Comparison of ENCODE assay signal across 22 cellular contexts in the genomic region with DNA sequence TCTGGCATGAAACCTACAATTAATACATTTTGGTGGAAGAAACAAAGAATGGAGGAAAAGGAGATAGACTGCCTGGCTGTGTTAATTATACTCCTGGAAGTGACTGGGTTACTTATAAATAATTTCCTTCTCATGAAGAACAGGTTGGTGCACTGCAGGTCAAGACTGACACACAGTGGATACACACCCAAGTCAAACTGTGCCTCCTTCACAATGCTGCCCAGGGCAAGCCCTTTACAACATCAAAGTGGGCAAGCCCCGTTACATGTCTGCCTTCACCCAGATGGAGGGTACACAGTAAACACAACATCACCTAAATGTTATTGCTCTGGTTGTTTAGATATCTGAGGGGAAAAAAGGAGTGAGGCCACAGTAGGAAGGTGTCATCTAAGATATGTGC.
DNase-seq lines count a peak whose midpoint lies in the region; ATAC-seq, FAIRE-seq and TF ChIP-seq lines count a peak whose summit lies in the region.
"Had no signal": no experiment of that assay in that cellular context is flagged by ENCODE, and none has a peak within 500 bp of the region (broad histone marks: within the 10 kb centered on the region; RNA-seq: fewer than 3 reads in every experiment).

No MANE protein-coding gene starts in this region.

- BruUV-seq in GM12878 (replicated peaks; lab: Mats Ljungman, UMichigan): no TSS peak

- no peak overlapping the region for H2AK5ac ChIP-seq in trophoblast cell (ENCODE audit: low read length)

- no peak overlapping the region for H4K8ac ChIP-seq in trophoblast cell (ENCODE audit: low read depth, low read length)

- H3K14ac ChIP-seq in trophoblast cell (ENCODE audit: low read length): no peak overlapping the region

- no peaks in the 10 kb centered on the region for H4K20me1 ChIP-seq in KMS-11 (ENCODE audit: insufficient read depth)
- no peaks in the 10 kb centered on the region for H4K20me1 ChIP-seq in GM12878 (ENCODE audit: control insufficient read depth, insufficient read depth)
- H4K20me1 ChIP-seq: BLaER1 had no signal

- no peak overlapping the region for H4K12ac ChIP-seq in trophoblast cell (ENCODE audit: low read depth, low read length)

- H3K27ac ChIP-seq in KMS-11 (peak overlapping the region; percentile 0; the same call in 1 of the 2 replicates), GM12878 (ENCODE audit: control insufficient read depth, insufficient read depth) (no peak overlapping the region), trophoblast cell (ENCODE audit: low read depth, low read length) (no peak overlapping the region), small intestine (ENCODE audit: low read depth in 1 of 2, low read length in 1 of 2) (no peak overlapping the region)
- H3K27ac ChIP-seq: 22Rv1, BLaER1, C4-2B had no signal

- H3K9me3 ChIP-seq in GM12878 (replicated peaks; ENCODE audit: control insufficient read depth, insufficient read depth, low read length): no peaks in the 10 kb centered on the region
- no peaks in the 10 kb centered on the region for H3K9me3 ChIP-seq in trophoblast cell (ENCODE audit: insufficient read depth, low read depth, low read length)
- no peaks in the 10 kb centered on the region for H3K9me3 ChIP-seq in small intestine (ENCODE audit: control insufficient read depth, low read depth)
- H3K9me3 ChIP-seq: Caco-2, HAP-1 had no signal

- peak; percentile 19; the same call in 1 of the 2 replicates for TF ChIP-seq RAD21 in GM12878 (IDR thresholded peaks at IDR 0.05; ENCODE audit: insufficient read depth, low read depth, low read length)

- H3K18ac ChIP-seq in trophoblast cell (ENCODE audit: low read length): no peak overlapping the region

- H3K79me2 ChIP-seq in KMS-11 (ENCODE audit: insufficient read depth, low read depth) (no peaks in the 10 kb centered on the region), GM12878 (ENCODE audit: control insufficient read depth, insufficient read depth, low read length) (no peaks in the 10 kb centered on the region), trophoblast cell (ENCODE audit: control insufficient read depth, insufficient read depth, low read length, poor library complexity) (no peaks in the 10 kb centered on the region)

- no peak for FAIRE-seq in GM12878 (lab: Jason Lieb, UNC)
- no peak for FAIRE-seq in small intestine (lab: Jason Lieb, UNC)
- FAIRE-seq in GM12892 (lab: Jason Lieb, UNC): no peak
- FAIRE-seq: A204.1, GM19239, H54 had no signal

- no peak overlapping the region for H2BK12ac ChIP-seq in trophoblast cell (ENCODE audit: low read length)

- WGBS in GM12878 (ENCODE audit: insufficient coverage, insufficient replicate concordance, low lambda C conversion rate, missing lambda C conversion rate): 0% methylated on average over 1 of the region's 1 CpG
- no CpG with 5 or more reads among the region's 1 CpG for WGBS in trophoblast cell (ENCODE audit: extremely low coverage, insufficient coverage, insufficient read length)
- 72 to 90% (median 77%) methylated on average over 1 of the region's 1 CpG for WGBS in small intestine, 3 donors

- H3K36me3 ChIP-seq in KMS-11 (ENCODE audit: insufficient read depth) (no peaks in the 10 kb centered on the region), GM12878 (ENCODE audit: control insufficient read depth in 2 of 2, insufficient read depth in 2 of 2, low read length in 1 of 2) (no peaks in the 10 kb centered on the region), trophoblast cell (ENCODE audit: control insufficient read depth in 1 of 2, insufficient read depth in 2 of 2, low read length in 2 of 2) (no peaks in the 10 kb centered on the region), small intestine (ENCODE audit: control insufficient read depth in 2 of 2, insufficient read depth in 2 of 2, low read length in 2 of 2) (no peaks in the 10 kb centered on the region)
- H3K36me3 ChIP-seq: BLaER1, HAP-1 had no signal

- intact Hi-C loops in GM12878 (cut with micrococcal nuclease; ENCODE audit: unreplicated experiment): no loop called here

- no peak overlapping the region for H3K23ac ChIP-seq in trophoblast cell (ENCODE audit: low read length)

- no peak overlapping the region for H2AFZ ChIP-seq in KMS-11 (ENCODE audit: low read depth)
- H2AFZ ChIP-seq in GM12878 (ENCODE audit: control insufficient read depth, low read depth, low read length): no peak overlapping the region
- H2AFZ ChIP-seq in trophoblast cell (ENCODE audit: insufficient read depth, low read length, poor library complexity): no peak overlapping the region
- H2AFZ ChIP-seq: GM23338 had no signal

- no peaks in the 10 kb centered on the region for H3K79me1 ChIP-seq in trophoblast cell (ENCODE audit: low read length)

- peaks cover 35% of the 10 kb centered on the region for H3K4me1 ChIP-seq in KMS-11 (ENCODE audit: low read depth, poor library complexity, severe bottlenecking)
- H3K4me1 ChIP-seq in GM12878 (ENCODE audit: control insufficient read depth, insufficient read depth, low read length): no peaks in the 10 kb centered on the region
- no peaks in the 10 kb centered on the region for H3K4me1 ChIP-seq in trophoblast cell (ENCODE audit: control insufficient read depth in 1 of 2, insufficient read depth in 2 of 2, low read length in 2 of 2)
- no peaks in the 10 kb centered on the region for H3K4me1 ChIP-seq in small intestine (ENCODE audit: control insufficient read depth in 2 of 2, insufficient read depth in 1 of 2, low read depth in 1 of 2, low read length in 1 of 2)
- H3K4me1 ChIP-seq: BLaER1, Caco-2, HAP-1 had no signal

- no peak overlapping the region for H2BK120ac ChIP-seq in trophoblast cell (ENCODE audit: insufficient read depth, low read length, poor library complexity)

- H4K91ac ChIP-seq in trophoblast cell (ENCODE audit: low read depth, low read length): no peak overlapping the region

- no peak for DNase-seq in GM12878 (ENCODE audit: low read depth, low spot score)
- peak; percentile 29 for DNase-seq in kidney tubule cell (ENCODE audit: low spot score)
- DNase-seq in trophoblast cell: no peak
- DNase-seq in small intestine: no peak
- no peak for DNase-seq in GM12892 (ENCODE audit: insufficient read length)
- DNase-seq: Caco-2; CD4-positive, CD25-positive, alpha-beta regulatory T cell; CD8-positive, alpha-beta T cell; DMS53; DMS79 treated with DMSO at 0.1 percent for 48 hours; GF-D8; HFFc6 had no signal

- TF ChIP-seq CTCF in KMS-11 (conservative IDR thresholded peaks at IDR 0.05; ENCODE audit: low read depth, low read length) (no peak), GM12878 (IDR thresholded peaks at IDR 0.05 in 2 of 3, conservative IDR thresholded peaks at IDR 0.05 in 1 of 3; ENCODE audit: control insufficient read depth in 2 of 3, extremely low read depth in 1 of 3, insufficient read depth in 1 of 3, low read depth in 3 of 3, low read length in 3 of 3) (no peak)

- H3K4me2 ChIP-seq in KMS-11 (peak overlapping the region; percentile 7), GM12878 (ENCODE audit: control insufficient read depth, insufficient read depth) (no peak overlapping the region), trophoblast cell (ENCODE audit: low read length) (no peak overlapping the region)
- H3K4me2 ChIP-seq: BLaER1, GM23338 had no signal

- CTCF ChIA-PET in GM12878 (lab: Yijun Ruan, JAX): no interaction called here

- ATAC-seq in GM12878: no peak
- ATAC-seq in GM21723 (IDR thresholded peaks at IDR 0.05; ENCODE audit: unreplicated experiment): no peak
- ATAC-seq: CD8-positive, alpha-beta T cell; GM23338 had no signal

- no peak overlapping the region for H2BK5ac ChIP-seq in trophoblast cell (ENCODE audit: low read depth, low read length, poor library complexity)

- in situ Hi-C loops in GM12878 (cut with MboI): no loop called here

- H3K27me3 ChIP-seq in KMS-11 (ENCODE audit: insufficient read depth, low read depth): no peaks in the 10 kb centered on the region
- H3K27me3 ChIP-seq in GM12878 (replicated peaks in 1 of 2; ENCODE audit: control insufficient read depth in 2 of 2, insufficient read depth in 2 of 2, low read length in 1 of 2): no peaks in the 10 kb centered on the region
- no peaks in the 10 kb centered on the region for H3K27me3 ChIP-seq in trophoblast cell (ENCODE audit: insufficient read depth, low read length)
- H3K27me3 ChIP-seq in small intestine (ENCODE audit: control insufficient read depth in 2 of 2, insufficient read depth in 2 of 2, low read length in 2 of 2): no peaks in the 10 kb centered on the region
- H3K27me3 ChIP-seq: BLaER1 had no signal

- H3K9ac ChIP-seq in KMS-11 (no peak overlapping the region), GM12878 (ENCODE audit: control insufficient read depth, insufficient read depth, low read length) (no peak overlapping the region), trophoblast cell (ENCODE audit: low read length) (peak overlapping the region; percentile 18)
- H3K9ac ChIP-seq: BLaER1 had no signal

- RAD21 ChIA-PET in GM12878 (lab: Charles Lee; ENCODE audit: unreplicated experiment): no interaction called here

- H3K4me3 ChIP-seq in KMS-11 (IDR thresholded peaks at IDR 0.05; ENCODE audit: insufficient read depth, low read depth, low read length) (no peak overlapping the region), GM12878 (no peak overlapping the region), trophoblast cell (ENCODE audit: low read depth, low read length) (no peak overlapping the region), small intestine (ENCODE audit: low read depth in 1 of 2, low read length in 2 of 2) (no peak overlapping the region)
- H3K4me3 ChIP-seq: BLaER1, GM23338, HAP-1 had no signal

- SMC1A ChIA-PET in GM12878 (lab: Charles Lee; ENCODE audit: uncharacterized antibody, unreplicated experiment): interaction anchor here (0.8 to 1.4 kb wide), 2 partner anchors 9 to 10 kb away, joined by 3 read pairs; no protein-coding TSS in a partner anchor

- TF ChIP-seq POLR2A in GM12878 (IDR thresholded peaks at IDR 0.05; ENCODE audit: low read depth, low read length) (no peak), GM12892 (IDR thresholded peaks at IDR 0.05; ENCODE audit: low read depth, low read length) (no peak)

- POLR2A ChIA-PET in GM12878 (lab: Charles Lee): no interaction called here

- H3K4ac ChIP-seq in trophoblast cell (ENCODE audit: low read depth, low read length): no peak overlapping the region

- TF ChIP-seq EP300 in GM12878 (IDR thresholded peaks at IDR 0.05; ENCODE audit: borderline replicate concordance in 1 of 2, control insufficient read depth in 1 of 2, low read depth in 2 of 2, low read length in 2 of 2): no peak

TF ChIP-seq in GM12878, 131 proteins besides CTCF, POLR2A, EP300 and RAD21 (continues in another document):
- TF ChIP-seq TCF3 (IDR thresholded peaks at IDR 0.05; ENCODE audit: borderline replicate concordance, insufficient read depth, low read depth, low read length): no peak
- TF ChIP-seq E2F4 (IDR thresholded peaks at IDR 0.05; ENCODE audit: low read depth, low read length): no peak
- TF ChIP-seq ZZZ3 (IDR thresholded peaks at IDR 0.05; ENCODE audit: control insufficient read depth, insufficient read length, low read depth): no peak
